In genomic region chr1:53594391-53595180, GRCh38 we compare ENCODE assay signal across 17 cellular contexts.
DNase-seq lines count a peak whose midpoint lies in the region; ATAC-seq lines count a peak whose summit lies in the region.
"Had no signal": no experiment of that assay in that cellular context is flagged by ENCODE, and none has a peak within 500 bp of the region (broad histone marks: within the 10 kb centered on the region; RNA-seq: fewer than 3 reads in every experiment).

No MANE protein-coding gene starts in this region.

- peak; percentile 18 for ATAC-seq in stimulated activated naive CD8-positive, alpha-beta T cell treated with anti-CD3 and anti-CD28 coated beads, Interleukin-15, amount 100 ng/mL, for 72 hours
- ATAC-seq in stimulated activated naive CD8-positive, alpha-beta T cell treated with anti-CD3 and anti-CD28 coated beads, Interleukin-15, Interleukin-2, amounts not matched to agents 100 U/mL and 50 U/mL, for 24 hours: no peak
- ATAC-seq in effector memory CD8-positive, alpha-beta T cell (replicated peaks): no peak

- no peaks in the 10 kb centered on the region for H3K4me1 Mint-ChIP-seq in stimulated activated naive CD8-positive, alpha-beta T cell treated with anti-CD3 and anti-CD28 coated beads, Interleukin-15, amount 100 ng/mL, for 72 hours
- H3K4me1 Mint-ChIP-seq in effector memory CD8-positive, alpha-beta T cell (ENCODE audit: low read depth in 2 of 2): peaks cover 7% of the 10 kb centered on the region in 2 donors

- DNase-seq in activated CD8-positive, alpha-beta memory T cell treated with anti-CD3 and anti-CD28 coated beads, Interleukin-2, amount 50 U/mL, for 4 hours: peak; percentile 14
- DNase-seq in activated CD8-positive, alpha-beta memory T cell treated with anti-CD3 and anti-CD28 coated beads for 24 hours: no peak
- DNase-seq in stimulated activated naive CD8-positive, alpha-beta T cell treated with anti-CD3 and anti-CD28 coated beads, Interleukin-15, amount 100 ng/mL, for 72 hours: no peak
- no peak for DNase-seq in stimulated activated naive CD8-positive, alpha-beta T cell treated with anti-CD3 and anti-CD28 coated beads, Interleukin-15, Interleukin-2, amounts not matched to agents 100 U/mL and 50 U/mL, for 24 hours
- DNase-seq in posterior vena cava (ENCODE audit: low spot score) (peak; percentile 73), NCI-H1092 (lab: John Stamatoyannopoulos, UW) (no peak)
- no peak for DNase-seq in effector memory CD8-positive, alpha-beta T cell
- DNase-seq: Calu3, DMS79 treated with DMSO at 0.1 percent for 48 hours, HFFc6, Kasumi-1, NCI-H1105, NCI-H1436 treated with DMSO at 0.1 percent for 48 hours, NCI-H187 treated with DMSO at 0.1 percent for 48 hours, NCI-H2171 treated with DMSO at 0.1 percent for 48 hours, NCI-H748 treated with DMSO at 0.1 percent for 48 hours had no signal

- H3K27ac Mint-ChIP-seq in stimulated activated naive CD8-positive, alpha-beta T cell treated with anti-CD3 and anti-CD28 coated beads, Interleukin-15, amount 100 ng/mL, for 72 hours: peak overlapping the region in 1 of 2 donors; percentile 53
- no peak overlapping the region for H3K27ac Mint-ChIP-seq in effector memory CD8-positive, alpha-beta T cell
- H3K27ac Mint-ChIP-seq: HFFc6 had no signal

- H3K4me3 Mint-ChIP-seq in stimulated activated naive CD8-positive, alpha-beta T cell treated with anti-CD3 and anti-CD28 coated beads, Interleukin-15, amount 100 ng/mL, for 72 hours: no peak overlapping the region
- H3K4me3 Mint-ChIP-seq in effector memory CD8-positive, alpha-beta T cell: no peak overlapping the region
- H3K4me3 Mint-ChIP-seq: HFFc6 had no signal

- intact Hi-C loops in posterior vena cava (cut with DNase I): loop anchor here in 1 of 2 donors (10.0 kb wide), 1 partner anchor 110 kb away; no protein-coding TSS in a partner anchor

- no peaks in the 10 kb centered on the region for H3K36me3 Mint-ChIP-seq in effector memory CD8-positive, alpha-beta T cell (ENCODE audit: insufficient read depth)

- H3K9me3 Mint-ChIP-seq in stimulated activated naive CD8-positive, alpha-beta T cell treated with anti-CD3 and anti-CD28 coated beads, Interleukin-15, amount 100 ng/mL, for 72 hours: no peaks in the 10 kb centered on the region
- no peaks in the 10 kb centered on the region for H3K9me3 Mint-ChIP-seq in effector memory CD8-positive, alpha-beta T cell
- H3K9me3 Mint-ChIP-seq: H9, HFFc6 had no signal

- H3K27me3 Mint-ChIP-seq in stimulated activated naive CD8-positive, alpha-beta T cell treated with anti-CD3 and anti-CD28 coated beads, Interleukin-15, amount 100 ng/mL, for 72 hours: no peaks in the 10 kb centered on the region
- peaks cover 0 to 8% of the 10 kb centered on the region in 2 donors for H3K27me3 Mint-ChIP-seq in effector memory CD8-positive, alpha-beta T cell

Comparison
In these comparisons a context has a peak if more than half of its experiments do, and no peak if none do; other contexts are left out.
1. DNase-seq: peak in activated CD8-positive, alpha-beta memory T cell treated with anti-CD3 and anti-CD28 coated beads, Interleukin-2, amount 50 U/mL, for 4 hours (single experiment) and posterior vena cava (single experiment); none in activated CD8-positive, alpha-beta memory T cell treated with anti-CD3 and anti-CD28 coated beads for 24 hours (single experiment), stimulated activated naive CD8-positive, alpha-beta T cell treated with anti-CD3 and anti-CD28 coated beads, Interleukin-15, amount 100 ng/mL, for 72 hours (0 of 2), stimulated activated naive CD8-positive, alpha-beta T cell treated with anti-CD3 and anti-CD28 coated beads, Interleukin-15, Interleukin-2, amounts not matched to agents 100 U/mL and 50 U/mL, for 24 hours (single experiment), NCI-H1092 (single experiment) and effector memory CD8-positive, alpha-beta T cell (0 of 3).